1 cellular context compared by ENCODE assay signal in genomic region chr6:135022050-135022697, GRCh38.
TF ChIP-seq lines count a peak whose summit lies in the region.

No MANE protein-coding gene starts in this region.

TF ChIP-seq in GM12878, 131 proteins besides CTCF, POLR2A, EP300 and RAD21:
- TF ChIP-seq YY1 (IDR thresholded peaks at IDR 0.05; ENCODE audit: low read depth, low read length) (no peak), GATAD2B (conservative IDR thresholded peaks at IDR 0.05; ENCODE audit: low read depth) (no peak), CBX3 (IDR thresholded peaks at IDR 0.05; ENCODE audit: borderline replicate concordance, low read depth) (no peak), PBX3 (IDR thresholded peaks at IDR 0.05; ENCODE audit: insufficient replicate concordance, low read depth, low read length) (no peak), RELB (IDR thresholded peaks at IDR 0.05; ENCODE audit: low read depth) (peak; percentile 53; the same call in 1 of the 2 replicates), ZBED1 (IDR thresholded peaks at IDR 0.05; ENCODE audit: borderline replicate concordance) (no peak), BHLHE40 (IDR thresholded peaks at IDR 0.05; ENCODE audit: borderline replicate concordance in 1 of 2, low read depth in 2 of 2, low read length in 1 of 2) (peak; percentile 17 to 57; a peak in 2 of 4 replicates), RCOR1 (conservative IDR thresholded peaks at IDR 0.05; ENCODE audit: low read depth, low read length) (no peak), MEF2B (IDR thresholded peaks at IDR 0.05; ENCODE audit: partially characterized antibody, poor library complexity, severe bottlenecking) (peak; percentile 37), SKIL (IDR thresholded peaks at IDR 0.05; ENCODE audit: low read depth, poor library complexity, severe bottlenecking) (no peak), GABPA (IDR thresholded peaks at IDR 0.05; ENCODE audit: low read depth) (0 out of 2 replicates have a peak, but pooled peaks have one; percentile 12), MTA2 (IDR thresholded peaks at IDR 0.05; ENCODE audit: low read depth) (peak; percentile 91), DPF2 (IDR thresholded peaks at IDR 0.05) (no peak), BACH1 (IDR thresholded peaks at IDR 0.05; ENCODE audit: borderline replicate concordance) (peak; percentile 12; the same call in 1 of the 2 replicates), IKZF1 (conservative IDR thresholded peaks at IDR 0.05) (no peak), ATF7 (IDR thresholded peaks at IDR 0.05; ENCODE audit: low read depth) (peak; percentile 73), RUNX3 (IDR thresholded peaks at IDR 0.05; ENCODE audit: low read length) (peak; percentile 20; the same call in 1 of the 2 replicates), ZNF384 (IDR thresholded peaks at IDR 0.05; ENCODE audit: borderline replicate concordance, low read depth, low read length) (0 out of 2 replicates have a peak, but pooled peaks have one; percentile 25)
TF ChIP-seq in GM12878: peak in this region for 9.
